In the genomic region with DNA sequence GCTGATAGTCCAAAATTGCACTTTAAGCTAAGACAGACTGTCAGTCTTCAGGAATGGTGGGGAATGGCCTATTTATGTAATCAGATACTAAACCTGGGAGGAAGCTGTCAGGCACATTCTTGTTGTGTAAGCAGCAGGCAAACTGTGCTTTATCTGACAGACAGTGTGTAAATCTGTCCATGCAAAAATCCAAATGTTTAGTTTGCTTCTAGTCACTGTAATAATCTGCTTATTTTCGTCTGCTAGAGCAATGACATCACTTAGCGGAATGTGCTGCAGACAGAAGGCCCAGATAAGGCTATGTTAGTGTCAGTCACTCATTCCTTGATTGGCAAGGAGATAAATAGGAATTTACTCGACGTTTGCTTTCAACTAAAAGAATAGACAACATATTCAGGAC, we compare ENCODE assay signal across 2 cellular contexts.
TF ChIP-seq lines count a peak whose summit lies in the region.

No MANE protein-coding gene starts in this region.

TF ChIP-seq in HepG2, 621 proteins besides CTCF, POLR2A, EP300 and RAD21 (continued from another document):
- no peak for TF ChIP-seq ZNF414 (CRISPR knock-in tag; IDR thresholded peaks at IDR 0.05)
- TF ChIP-seq ONECUT2 (CRISPR knock-in tag; IDR thresholded peaks at IDR 0.05): no peak
- no peak for TF ChIP-seq ZNF496 (CRISPR knock-in tag; IDR thresholded peaks at IDR 0.05; ENCODE audit: insufficient replicate concordance)
- no peak for TF ChIP-seq ZSCAN22 (CRISPR knock-in tag; IDR thresholded peaks at IDR 0.05)
- TF ChIP-seq ZSCAN25 (CRISPR knock-in tag; IDR thresholded peaks at IDR 0.05): no peak
- TF ChIP-seq, protein P1, sequence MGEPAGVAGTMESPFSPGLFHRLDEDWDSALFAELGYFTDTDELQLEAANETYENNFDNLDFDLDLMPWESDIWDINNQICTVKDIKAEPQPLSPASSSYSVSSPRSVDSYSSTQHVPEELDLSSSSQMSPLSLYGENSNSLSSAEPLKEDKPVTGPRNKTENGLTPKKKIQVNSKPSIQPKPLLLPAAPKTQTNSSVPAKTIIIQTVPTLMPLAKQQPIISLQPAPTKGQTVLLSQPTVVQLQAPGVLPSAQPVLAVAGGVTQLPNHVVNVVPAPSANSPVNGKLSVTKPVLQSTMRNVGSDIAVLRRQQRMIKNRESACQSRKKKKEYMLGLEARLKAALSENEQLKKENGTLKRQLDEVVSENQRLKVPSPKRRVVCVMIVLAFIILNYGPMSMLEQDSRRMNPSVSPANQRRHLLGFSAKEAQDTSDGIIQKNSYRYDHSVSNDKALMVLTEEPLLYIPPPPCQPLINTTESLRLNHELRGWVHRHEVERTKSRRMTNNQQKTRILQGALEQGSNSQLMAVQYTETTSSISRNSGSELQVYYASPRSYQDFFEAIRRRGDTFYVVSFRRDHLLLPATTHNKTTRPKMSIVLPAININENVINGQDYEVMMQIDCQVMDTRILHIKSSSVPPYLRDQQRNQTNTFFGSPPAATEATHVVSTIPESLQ (CRISPR knock-in tag; conservative IDR thresholded peaks at IDR 0.05): no peak
- TF ChIP-seq NR2F6 (IDR thresholded peaks at IDR 0.05): no peak
- no peak for TF ChIP-seq NR2F6 (CRISPR knock-in tag; IDR thresholded peaks at IDR 0.05)

TF ChIP-seq in K562, 482 proteins besides CTCF, POLR2A, EP300 and RAD21 (continued from another document and continues in another):
- peak; percentile 90 for TF ChIP-seq MEIS2 (IDR thresholded peaks at IDR 0.05; ENCODE audit: partially characterized antibody)
- no peak for TF ChIP-seq CREB3 (tag; conservative IDR thresholded peaks at IDR 0.05; ENCODE audit: low read depth)
- TF ChIP-seq KDM1A (IDR thresholded peaks at IDR 0.05): peak; percentile 33 to 47; a peak in 3 of 4 replicates
- TF ChIP-seq MITF (IDR thresholded peaks at IDR 0.05): no peak
- no peak for TF ChIP-seq ZNF318 (IDR thresholded peaks at IDR 0.05; ENCODE audit: borderline replicate concordance in 1 of 2, low read depth in 1 of 2)
- TF ChIP-seq TEAD4 (IDR thresholded peaks at IDR 0.05; ENCODE audit: low read length): peak; percentile 69
- no peak for TF ChIP-seq TEAD4 (CRISPR knock-in tag; IDR thresholded peaks at IDR 0.05; ENCODE audit: borderline replicate concordance)
- no peak for TF ChIP-seq DEAF1 (CRISPR knock-in tag; IDR thresholded peaks at IDR 0.05)
- no peak for TF ChIP-seq POLR2AphosphoS5 (IDR thresholded peaks at IDR 0.05; ENCODE audit: control insufficient read depth, insufficient read depth, low read depth, low read length)
- TF ChIP-seq SAFB2 (IDR thresholded peaks at IDR 0.05; ENCODE audit: borderline replicate concordance, low read depth, low read length, severe bottlenecking): no peak
- no peak for TF ChIP-seq DMBX1 (CRISPR knock-in tag; IDR thresholded peaks at IDR 0.05; ENCODE audit: borderline replicate concordance)
- TF ChIP-seq GATA2 (CRISPR knock-in tag; IDR thresholded peaks at IDR 0.05): peak; percentile 64
- no peak for TF ChIP-seq FOXM1 (IDR thresholded peaks at IDR 0.05; ENCODE audit: low read depth)
- no peak for TF ChIP-seq FOXM1 (CRISPR knock-in tag; IDR thresholded peaks at IDR 0.05; ENCODE audit: low read depth)
- TF ChIP-seq RCOR1 (IDR thresholded peaks at IDR 0.05; ENCODE audit: borderline replicate concordance in 1 of 2, low read depth in 2 of 2, low read length in 2 of 2): peak in 1 of 2 experiments; percentile 59; a peak in 1 of 4 replicates
- TF ChIP-seq POLR3A (IDR thresholded peaks at IDR 0.05; ENCODE audit: borderline replicate concordance, extremely low read depth, insufficient read depth, insufficient read length): no peak
- TF ChIP-seq, protein P2, sequence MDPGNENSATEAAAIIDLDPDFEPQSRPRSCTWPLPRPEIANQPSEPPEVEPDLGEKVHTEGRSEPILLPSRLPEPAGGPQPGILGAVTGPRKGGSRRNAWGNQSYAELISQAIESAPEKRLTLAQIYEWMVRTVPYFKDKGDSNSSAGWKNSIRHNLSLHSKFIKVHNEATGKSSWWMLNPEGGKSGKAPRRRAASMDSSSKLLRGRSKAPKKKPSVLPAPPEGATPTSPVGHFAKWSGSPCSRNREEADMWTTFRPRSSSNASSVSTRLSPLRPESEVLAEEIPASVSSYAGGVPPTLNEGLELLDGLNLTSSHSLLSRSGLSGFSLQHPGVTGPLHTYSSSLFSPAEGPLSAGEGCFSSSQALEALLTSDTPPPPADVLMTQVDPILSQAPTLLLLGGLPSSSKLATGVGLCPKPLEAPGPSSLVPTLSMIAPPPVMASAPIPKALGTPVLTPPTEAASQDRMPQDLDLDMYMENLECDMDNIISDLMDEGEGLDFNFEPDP (CRISPR knock-in tag; IDR thresholded peaks at IDR 0.05): no peak
- peak; percentile 78 for TF ChIP-seq ATF3 (IDR thresholded peaks at IDR 0.05)
- no peak for TF ChIP-seq ATF3 (CRISPR knock-in tag; conservative IDR thresholded peaks at IDR 0.05)
- no peak for TF ChIP-seq ZKSCAN3 (CRISPR knock-in tag; IDR thresholded peaks at IDR 0.05)
- no peak for TF ChIP-seq PHF21A (IDR thresholded peaks at IDR 0.05; ENCODE audit: borderline replicate concordance, low read depth)
- TF ChIP-seq MAFF (IDR thresholded peaks at IDR 0.05; ENCODE audit: low read length): no peak
- TF ChIP-seq BCOR (IDR thresholded peaks at IDR 0.05): no peak
- no peak for TF ChIP-seq MYNN (IDR thresholded peaks at IDR 0.05)
- TF ChIP-seq MYNN (CRISPR knock-in tag; IDR thresholded peaks at IDR 0.05): no peak
- TF ChIP-seq NCOA4 (IDR thresholded peaks at IDR 0.05; ENCODE audit: partially characterized antibody): no peak
- TF ChIP-seq JUND (IDR thresholded peaks at IDR 0.05; ENCODE audit: borderline replicate concordance, low read depth, low read length): peak; percentile 72; the same call in 1 of the 2 replicates
- TF ChIP-seq JUND (tag; IDR thresholded peaks at IDR 0.05; ENCODE audit: borderline replicate concordance, low read depth, low read length): peak; percentile 78; the same call in 2 of the 3 replicates
- TF ChIP-seq, protein P3, sequence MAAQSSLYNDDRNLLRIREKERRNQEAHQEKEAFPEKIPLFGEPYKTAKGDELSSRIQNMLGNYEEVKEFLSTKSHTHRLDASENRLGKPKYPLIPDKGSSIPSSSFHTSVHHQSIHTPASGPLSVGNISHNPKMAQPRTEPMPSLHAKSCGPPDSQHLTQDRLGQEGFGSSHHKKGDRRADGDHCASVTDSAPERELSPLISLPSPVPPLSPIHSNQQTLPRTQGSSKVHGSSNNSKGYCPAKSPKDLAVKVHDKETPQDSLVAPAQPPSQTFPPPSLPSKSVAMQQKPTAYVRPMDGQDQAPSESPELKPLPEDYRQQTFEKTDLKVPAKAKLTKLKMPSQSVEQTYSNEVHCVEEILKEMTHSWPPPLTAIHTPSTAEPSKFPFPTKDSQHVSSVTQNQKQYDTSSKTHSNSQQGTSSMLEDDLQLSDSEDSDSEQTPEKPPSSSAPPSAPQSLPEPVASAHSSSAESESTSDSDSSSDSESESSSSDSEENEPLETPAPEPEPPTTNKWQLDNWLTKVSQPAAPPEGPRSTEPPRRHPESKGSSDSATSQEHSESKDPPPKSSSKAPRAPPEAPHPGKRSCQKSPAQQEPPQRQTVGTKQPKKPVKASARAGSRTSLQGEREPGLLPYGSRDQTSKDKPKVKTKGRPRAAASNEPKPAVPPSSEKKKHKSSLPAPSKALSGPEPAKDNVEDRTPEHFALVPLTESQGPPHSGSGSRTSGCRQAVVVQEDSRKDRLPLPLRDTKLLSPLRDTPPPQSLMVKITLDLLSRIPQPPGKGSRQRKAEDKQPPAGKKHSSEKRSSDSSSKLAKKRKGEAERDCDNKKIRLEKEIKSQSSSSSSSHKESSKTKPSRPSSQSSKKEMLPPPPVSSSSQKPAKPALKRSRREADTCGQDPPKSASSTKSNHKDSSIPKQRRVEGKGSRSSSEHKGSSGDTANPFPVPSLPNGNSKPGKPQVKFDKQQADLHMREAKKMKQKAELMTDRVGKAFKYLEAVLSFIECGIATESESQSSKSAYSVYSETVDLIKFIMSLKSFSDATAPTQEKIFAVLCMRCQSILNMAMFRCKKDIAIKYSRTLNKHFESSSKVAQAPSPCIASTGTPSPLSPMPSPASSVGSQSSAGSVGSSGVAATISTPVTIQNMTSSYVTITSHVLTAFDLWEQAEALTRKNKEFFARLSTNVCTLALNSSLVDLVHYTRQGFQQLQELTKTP (IDR thresholded peaks at IDR 0.05; ENCODE audit: low read depth in 1 of 2, partially characterized antibody in 2 of 2): no peak
